ENCODE assay signal across 25 cellular contexts in the genomic region with DNA sequence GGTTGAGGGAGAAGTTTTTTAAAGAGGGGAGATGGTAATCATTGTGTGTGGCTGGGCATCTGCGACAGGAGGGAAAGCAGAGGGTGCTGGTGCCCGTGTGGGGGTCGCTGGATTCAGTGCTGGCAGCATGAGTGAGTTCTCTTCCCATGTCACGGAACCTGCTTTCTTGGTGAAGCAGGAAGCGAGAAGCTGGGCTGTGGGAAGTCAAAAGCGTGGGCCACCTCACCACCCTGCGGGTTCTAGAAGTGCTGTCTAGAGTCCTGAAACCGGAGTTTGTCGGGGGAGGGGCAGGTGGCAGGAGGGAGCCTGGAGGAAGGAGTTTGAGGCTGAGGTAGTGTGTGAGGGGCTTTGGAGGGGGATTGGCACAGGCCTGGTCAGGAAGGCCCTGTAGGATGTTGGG. TPM values are rescaled to one million over a fixed set of nuclear protein-coding genes. Genes with fewer than 3 reads are reported as not detected.
DNase-seq lines count a peak whose midpoint lies in the region; ATAC-seq, FAIRE-seq and TF ChIP-seq lines count a peak whose summit lies in the region.
"Had no signal": no experiment of that assay in that cellular context is flagged by ENCODE, and none has a peak within 500 bp of the region (broad histone marks: within the 10 kb centered on the region; RNA-seq: fewer than 3 reads in every experiment).

No MANE protein-coding gene starts in this region.

- WGBS in SK-N-SH (ENCODE audit: low lambda C conversion rate): 97% methylated on average over 9 of the region's 9 CpGs

- H3K9me2 ChIP-seq in SK-N-SH: no peaks in the 10 kb centered on the region
- H3K9me2 ChIP-seq in GM23338 (ENCODE audit: insufficient read depth): no peaks in the 10 kb centered on the region

- no peaks in the 10 kb centered on the region for H3K79me2 ChIP-seq in SK-N-SH (ENCODE audit: insufficient read depth)
- no peaks in the 10 kb centered on the region for H3K79me2 ChIP-seq in GM23338 (replicated peaks; ENCODE audit: insufficient read depth)

- H3K9me3 ChIP-seq in SK-N-SH: no peaks in the 10 kb centered on the region
- no peaks in the 10 kb centered on the region for H3K9me3 ChIP-seq in colonic mucosa
- H3K9me3 ChIP-seq: neutrophil, prostate gland, transverse colon had no signal

- intact Hi-C loops in left colon (cut with DNase I, micrococcal nuclease): no loop called here
- intact Hi-C loops in colonic mucosa (cut with DNase I): no loop called here

- no peak overlapping the region for H2AFZ ChIP-seq in SK-N-SH (ENCODE audit: low read depth)
- no peak overlapping the region for H2AFZ ChIP-seq in GM23338

- no peak overlapping the region for H3K4me2 ChIP-seq in SK-N-SH
- H3K4me2 ChIP-seq in GM23338: no peak overlapping the region

- H3K4me3 ChIP-seq in SK-N-SH (ENCODE audit: low read depth in 2 of 2, low read length in 1 of 2) (no peak overlapping the region), GM23338 (no peak overlapping the region), colonic mucosa (no peak overlapping the region)
- H3K4me3 ChIP-seq: prostate gland, transverse colon had no signal

- TF ChIP-seq EP300 in SK-N-SH (IDR thresholded peaks at IDR 0.05; ENCODE audit: borderline replicate concordance in 1 of 2, low read depth in 1 of 2, low read length in 1 of 2): no peak

- H3K4me3 Mint-ChIP-seq in GM23338: no peak overlapping the region; the same call in 2 of the 3 replicates
- H3K4me3 Mint-ChIP-seq in activated naive CD8-positive, alpha-beta T cell treated with anti-CD3 and anti-CD28 coated beads for 36 hours: no peak overlapping the region
- H3K4me3 Mint-ChIP-seq: CD4-positive, alpha-beta memory T cell had no signal

- no peak for ATAC-seq in SK-N-SH treated with all-trans-retinoic acid at 6 μM for 48 hours
- no peak; the same call in 1 of the 3 replicates for ATAC-seq in GM23338
- ATAC-seq in left colon: peak; percentile 3

- TF ChIP-seq RAD21 in SK-N-SH (IDR thresholded peaks at IDR 0.05; ENCODE audit: low read length): no peak

- H3K27me3 Mint-ChIP-seq in GM23338 (ENCODE audit: insufficient read depth, low read depth, poor library complexity): peaks cover 15% of the 10 kb centered on the region
- H3K27me3 Mint-ChIP-seq in activated naive CD8-positive, alpha-beta T cell treated with anti-CD3 and anti-CD28 coated beads for 36 hours: no peaks in the 10 kb centered on the region
- H3K27me3 Mint-ChIP-seq: CD4-positive, alpha-beta memory T cell had no signal

- POLR2A ChIA-PET in SK-N-SH (lab: Yijun Ruan, JAX): no interaction called here

- H3K9ac ChIP-seq in SK-N-SH (no peak overlapping the region), colonic mucosa (ENCODE audit: low read depth in 2 of 2, low read length in 2 of 2) (no peak overlapping the region)

- H3F3A ChIP-seq in SK-N-SH (replicated peaks; ENCODE audit: insufficient read depth) (peaks cover 17% of the 10 kb centered on the region), GM23338 (replicated peaks; ENCODE audit: low read depth) (no peaks in the 10 kb centered on the region)

- peak; percentile 17 for DNase-seq in SK-N-SH
- no peak for DNase-seq in GM23338 (ENCODE audit: low spot score)
- DNase-seq in activated naive CD8-positive, alpha-beta T cell treated with anti-CD3 and anti-CD28 coated beads for 36 hours: no peak
- DNase-seq in left colon: no peak
- DNase-seq in NCI-H2107 treated with DMSO at 0.1 percent for 48 hours (lab: John Stamatoyannopoulos, UW; ENCODE audit: unreplicated experiment): no peak
- DNase-seq in colonic mucosa: no peak
- DNase-seq in RCC 7860 (ENCODE audit: low spot score): no peak
- DNase-seq: activated CD4-positive, alpha-beta T cell treated with anti-CD3 and anti-CD28 coated beads, Interleukin-2, amount 50 U/mL, for 1 hour; activated gamma-delta T cell; anterior cingulate cortex; CD4-positive, alpha-beta memory T cell; dermis blood vessel endothelial cell; NCI-H1092; NCI-H187; stimulated activated CD4-positive, alpha-beta T cell treated with anti-CD3 and anti-CD28 coated beads, Interleukin-15, amount 100 ng/mL, for 24 hours; T-helper 9 cell; transverse colon; WERI-Rb-1 had no signal

- no peaks in the 10 kb centered on the region for H3K4me1 ChIP-seq in SK-N-SH (ENCODE audit: control insufficient read depth in 1 of 2, insufficient read depth in 2 of 2, low read depth in 1 of 2, low read length in 1 of 2)
- H3K4me1 ChIP-seq in GM23338 (ENCODE audit: insufficient read depth): no peaks in the 10 kb centered on the region
- H3K4me1 ChIP-seq in colonic mucosa: no peaks in the 10 kb centered on the region
- H3K4me1 ChIP-seq: prostate gland, transverse colon had no signal

- FAIRE-seq in RCC 7860 (lab: Jason Lieb, UNC): no peak

- H3K4me1 Mint-ChIP-seq in GM23338: peaks cover 6% of the 10 kb centered on the region; the same call in 2 of the 3 replicates
- H3K4me1 Mint-ChIP-seq in activated naive CD8-positive, alpha-beta T cell treated with anti-CD3 and anti-CD28 coated beads for 36 hours: no peaks in the 10 kb centered on the region

- H3K9me3 Mint-ChIP-seq in GM23338: peaks cover 4% of the 10 kb centered on the region; the same call in 1 of the 3 replicates
- no peaks in the 10 kb centered on the region for H3K9me3 Mint-ChIP-seq in activated naive CD8-positive, alpha-beta T cell treated with anti-CD3 and anti-CD28 coated beads for 36 hours
- H3K9me3 Mint-ChIP-seq: CD4-positive, alpha-beta memory T cell had no signal

- H3K27me3 ChIP-seq in SK-N-SH (ENCODE audit: insufficient read depth) (no peaks in the 10 kb centered on the region), GM23338 (ENCODE audit: insufficient read depth) (no peaks in the 10 kb centered on the region), colonic mucosa (no peaks in the 10 kb centered on the region)
- H3K27me3 ChIP-seq: neutrophil, transverse colon had no signal

- H3K36me3 Mint-ChIP-seq in GM23338 (ENCODE audit: low read depth): peaks cover 55% of the 10 kb centered on the region
- peaks cover 33% of the 10 kb centered on the region for H3K36me3 Mint-ChIP-seq in activated naive CD8-positive, alpha-beta T cell treated with anti-CD3 and anti-CD28 coated beads for 36 hours

- TF ChIP-seq CTCF in SK-N-SH (IDR thresholded peaks at IDR 0.05) (no peak), GM23338 (conservative IDR thresholded peaks at IDR 0.05; ENCODE audit: low read depth in 2 of 2) (no peak), colonic mucosa (IDR thresholded peaks at IDR 0.05) (no peak)

- H3K36me3 ChIP-seq in SK-N-SH (replicated peaks in 1 of 2; ENCODE audit: control insufficient read depth in 1 of 2, insufficient read depth in 2 of 2, low read length in 1 of 2) (peaks cover 14 to 45% of the 10 kb centered on the region in 2 experiments), GM23338 (ENCODE audit: insufficient read depth) (no peaks in the 10 kb centered on the region), colonic mucosa (peaks cover 13% of the 10 kb centered on the region)

- H3K27ac Mint-ChIP-seq in GM23338: peak overlapping the region; percentile 58
- peak overlapping the region; percentile 5 for H3K27ac Mint-ChIP-seq in activated naive CD8-positive, alpha-beta T cell treated with anti-CD3 and anti-CD28 coated beads for 36 hours

- CTCF ChIA-PET in SK-N-SH (lab: Yijun Ruan, JAX): interaction anchor here (0.6 to 1.4 kb wide), 3 partner anchors 91 to 270 kb away, joined by 3 to 5 read pairs (median 3); no protein-coding TSS in a partner anchor

- no peaks in the 10 kb centered on the region for H4K20me1 ChIP-seq in SK-N-SH (ENCODE audit: insufficient read depth)
- H4K20me1 ChIP-seq in GM23338 (replicated peaks; ENCODE audit: insufficient read depth): no peaks in the 10 kb centered on the region; the same call in none of the 2 replicates

- no peak overlapping the region for H3K27ac ChIP-seq in SK-N-SH (ENCODE audit: low read depth in 2 of 2, low read length in 1 of 2)
- no peak overlapping the region for H3K27ac ChIP-seq in GM23338 (ENCODE audit: low read depth)
- no peak overlapping the region for H3K27ac ChIP-seq in colonic mucosa
- H3K27ac ChIP-seq: 22Rv1, neutrophil, prostate gland, transverse colon, WERI-Rb-1 had no signal

RNA-seq across cellular contexts. Expression of gene SART1, which starts 14.2 kb away (rescaled TPM):
- polyA plus RNA-seq in SK-N-SH (2012; rRNA removed) (39.2 and 73.6 TPM in 2 replicates), GM23338 (2016; fragmentation: Nextera tagmentation; extraction: Ambion mirVana) (91.0 and 105 TPM in 2 replicates)
- 37.0 and 42.0 TPM in 2 replicates for polyA plus RNA-seq in SK-N-SH (2012; cell fraction: cytosol; rRNA removed)
- polyA plus RNA-seq in SK-N-SH (2012; cell fraction: nucleus; rRNA removed): 77.9 and 98.0 TPM in 2 replicates
- 43.9 and 55.8 TPM in 2 replicates for total RNA-seq in GM23338 (2014; rRNA removed; shearing (Covaris generic))
- total RNA-seq in activated naive CD8-positive, alpha-beta T cell treated with anti-CD3 and anti-CD28 coated beads for 36 hours: 10 to 100 TPM; 59.6 to 62.6 TPM
- total RNA-seq in left colon (10 to 100 TPM; 41.1 to 46.4 TPM), colonic mucosa (10 to 100 TPM; 40.0 to 50.9 TPM)

RNA-seq across cellular contexts. Expression of gene EIF1AD, which starts 26.2 kb away (rescaled TPM):
- polyA plus RNA-seq in SK-N-SH (2012; rRNA removed): 28.9 and 31.4 TPM in 2 replicates
- 21.5 and 28.9 TPM in 2 replicates for polyA plus RNA-seq in SK-N-SH (2012; cell fraction: cytosol; rRNA removed)
- polyA plus RNA-seq in SK-N-SH (2012; cell fraction: nucleus; rRNA removed): 30.7 and 36.1 TPM in 2 replicates
- 30.8 and 32.1 TPM in 2 replicates for total RNA-seq in GM23338 (2014; rRNA removed; shearing (Covaris generic))
- polyA plus RNA-seq in GM23338 (2016; fragmentation: Nextera tagmentation; extraction: Ambion mirVana): 16.1 and 18.6 TPM in 2 replicates
- 10 to 100 TPM; 56.8 to 63.7 TPM for total RNA-seq in activated naive CD8-positive, alpha-beta T cell treated with anti-CD3 and anti-CD28 coated beads for 36 hours
- total RNA-seq in left colon: 10 to 100 TPM; 21.6 to 31.3 TPM
- total RNA-seq in colonic mucosa: 10 to 100 TPM; 27.8 to 32.8 TPM

RNA-seq across cellular contexts. Expression of gene BANF1, which starts 26.5 kb away (rescaled TPM):
- polyA plus RNA-seq in SK-N-SH (2012; rRNA removed) (311 and 382 TPM in 2 replicates), GM23338 (2016; fragmentation: Nextera tagmentation; extraction: Ambion mirVana) (765 and 903 TPM in 2 replicates)
- polyA plus RNA-seq in SK-N-SH (2012; cell fraction: cytosol; rRNA removed): 356 and 432 TPM in 2 replicates
- 131 and 164 TPM in 2 replicates for polyA plus RNA-seq in SK-N-SH (2012; cell fraction: nucleus; rRNA removed)
- 44.7 and 58.2 TPM in 2 replicates for total RNA-seq in GM23338 (2014; rRNA removed; shearing (Covaris generic))
- total RNA-seq in activated naive CD8-positive, alpha-beta T cell treated with anti-CD3 and anti-CD28 coated beads for 36 hours: 100 to 1,000 TPM; 253 to 277 TPM
- total RNA-seq in left colon (100 to 1,000 TPM; 103 to 111 TPM), colonic mucosa (100 to 1,000 TPM; 128 to 231 TPM)

RNA-seq across cellular contexts. Expression of gene TSGA10IP, which starts 30.5 kb away (rescaled TPM):
- polyA plus RNA-seq in SK-N-SH (2012; rRNA removed): not detected in 2 replicates
- polyA plus RNA-seq in SK-N-SH (2012; cell fraction: cytosol; rRNA removed): 0.01 TPM in 1 of 2 replicates, not detected in the other
- polyA plus RNA-seq in SK-N-SH (2012; cell fraction: nucleus; rRNA removed): 0.15 TPM in 1 of 2 replicates, not detected in the other
- total RNA-seq in GM23338 (2014; rRNA removed; shearing (Covaris generic)): 1.1 and 2.0 TPM in 2 replicates
- 1.6 and 2.5 TPM in 2 replicates for polyA plus RNA-seq in GM23338 (2016; fragmentation: Nextera tagmentation; extraction: Ambion mirVana)
- total RNA-seq in activated naive CD8-positive, alpha-beta T cell treated with anti-CD3 and anti-CD28 coated beads for 36 hours: not detected
- total RNA-seq in left colon: not detected
- not detected for total RNA-seq in colonic mucosa
- total RNA-seq: cardiac septum; CD4-positive, alpha-beta memory T cell; dermis blood vessel endothelial cell; G401; lung microvascular endothelial cell; transverse colon had no signal
- polyA plus RNA-seq: CD4-positive, alpha-beta memory T cell had no signal

RNA-seq across cellular contexts. Expression of gene CST6, which starts 36.0 kb away (rescaled TPM):
- polyA plus RNA-seq in SK-N-SH (2012; rRNA removed): 0.60 and 0.90 TPM in 2 replicates
- 0.24 and 0.52 TPM in 2 replicates for polyA plus RNA-seq in SK-N-SH (2012; cell fraction: cytosol; rRNA removed)
- polyA plus RNA-seq in SK-N-SH (2012; cell fraction: nucleus; rRNA removed): 0.28 and 0.71 TPM in 2 replicates
- total RNA-seq in GM23338 (2014; rRNA removed; shearing (Covaris generic)): 4.2 and 5.9 TPM in 2 replicates
- 8.3 and 9.9 TPM in 2 replicates for polyA plus RNA-seq in GM23338 (2016; fragmentation: Nextera tagmentation; extraction: Ambion mirVana)
- not detected for total RNA-seq in activated naive CD8-positive, alpha-beta T cell treated with anti-CD3 and anti-CD28 coated beads for 36 hours
- not detected for total RNA-seq in left colon
- not detected for total RNA-seq in colonic mucosa
- total RNA-seq: CD4-positive, alpha-beta memory T cell; G401; transverse colon had no signal
- polyA plus RNA-seq: CD4-positive, alpha-beta memory T cell had no signal
